ENCODE assay signal across 15 cellular contexts in genomic region chr2:121363632-121364420, GRCh38.
DNase-seq lines count a peak whose midpoint lies in the region; ATAC-seq, FAIRE-seq and TF ChIP-seq lines count a peak whose summit lies in the region.
"Had no signal": no experiment of that assay in that cellular context is flagged by ENCODE, and none has a peak within 500 bp of the region (broad histone marks: within the 10 kb centered on the region; RNA-seq: fewer than 3 reads in every experiment).

No MANE protein-coding gene starts in this region.

- H3K27me3 Mint-ChIP-seq in naive thymus-derived CD8-positive, alpha-beta T cell, result no peaks in the 10 kb centered on the region
- H3K27me3 Mint-ChIP-seq in natural killer cell (ENCODE audit: low read depth in 2 of 2), result no peaks in the 10 kb centered on the region
- H3K27me3 Mint-ChIP-seq: memory B cell had no signal

- H3K36me3 Mint-ChIP-seq in naive thymus-derived CD8-positive, alpha-beta T cell, result peaks cover 6 to 96% (median 24%) of the 10 kb centered on the region in 3 donors
- H3K36me3 Mint-ChIP-seq in natural killer cell, result peaks cover 32% of the 10 kb centered on the region

- H3K9me3 Mint-ChIP-seq in naive thymus-derived CD8-positive, alpha-beta T cell, result no peaks in the 10 kb centered on the region
- H3K9me3 Mint-ChIP-seq in natural killer cell, result no peaks in the 10 kb centered on the region
- H3K9me3 Mint-ChIP-seq: memory B cell had no signal

- DNase-seq in A172 (ENCODE audit: low spot score) (peak; percentile 71), MG63 (peak; percentile 90), endothelial cell of umbilical vein (ENCODE audit: low read depth, low spot score) (peak; percentile 29), right lobe of liver (no peak), natural killer cell (no peak), activated gamma-delta T cell (lab: John Stamatoyannopoulos, UW) (no peak)
- no peak for DNase-seq in naive thymus-derived CD8-positive, alpha-beta T cell
- DNase-seq: BE2C; effector memory CD4-positive, alpha-beta T cell; GOT3; NCI-H187 treated with DMSO at 0.1 percent for 48 hours; SJCRH30; stimulated activated CD4-positive, alpha-beta T cell treated with anti-CD3 and anti-CD28 coated beads, Interleukin-4, amount 100 ng/mL, for 1 hour had no signal

- H3K4me1 ChIP-seq in endothelial cell of umbilical vein (ENCODE audit: control insufficient read depth, extremely low read depth, insufficient read depth, low read length), result peaks cover 39% of the 10 kb centered on the region
- peaks cover 0 to 12% (median 0%) of the 10 kb centered on the region in 4 donors for H3K4me1 ChIP-seq in right lobe of liver
- H3K4me1 ChIP-seq: BE2C, SJCRH30 had no signal

- H3K4me2 ChIP-seq in endothelial cell of umbilical vein (ENCODE audit: insufficient read depth, low read length), result no peak overlapping the region

- H3K79me2 ChIP-seq in endothelial cell of umbilical vein (ENCODE audit: control insufficient read depth, insufficient read depth, low read length), result no peaks in the 10 kb centered on the region

- no peak overlapping the region for H3K9ac ChIP-seq in endothelial cell of umbilical vein (replicated peaks; ENCODE audit: extremely low read depth, insufficient read depth, low read length)

- BruUV-seq in endothelial cell of umbilical vein (replicated peaks; lab: Mats Ljungman, UMichigan), result no TSS peak

- no peak overlapping the region for H3K4me3 ChIP-seq in MG63
- H3K4me3 ChIP-seq in endothelial cell of umbilical vein (replicated peaks in 1 of 3; ENCODE audit: insufficient read depth in 1 of 3, low read depth in 1 of 3, low read length in 3 of 3), result no peak overlapping the region
- H3K4me3 ChIP-seq in right lobe of liver, result no peak overlapping the region
- H3K4me3 ChIP-seq: SJCRH30 had no signal

- no peaks in the 10 kb centered on the region for H3K9me1 ChIP-seq in endothelial cell of umbilical vein (replicated peaks; ENCODE audit: control insufficient read depth, extremely low read depth, insufficient read depth, low read length)

- H3K27ac Mint-ChIP-seq in naive thymus-derived CD8-positive, alpha-beta T cell, result peak overlapping the region in 2 of 10 donors; percentile 35 to 48
- peak overlapping the region in 1 of 2 donors; percentile 21 for H3K27ac Mint-ChIP-seq in natural killer cell
- H3K27ac Mint-ChIP-seq: memory B cell had no signal

- H3K27ac ChIP-seq in endothelial cell of umbilical vein (ENCODE audit: insufficient read depth, low read depth, low read length) (no peak overlapping the region), right lobe of liver (no peak overlapping the region)
- H3K27ac ChIP-seq: SJCRH30 had no signal

- H3K9me3 ChIP-seq in MG63 (no peaks in the 10 kb centered on the region), endothelial cell of umbilical vein (replicated peaks; ENCODE audit: control insufficient read depth, insufficient read depth, low read length) (no peaks in the 10 kb centered on the region), right lobe of liver (no peaks in the 10 kb centered on the region)
- H3K9me3 ChIP-seq: BE2C, SJCRH30 had no signal

- peaks cover 0 to 8% (median 0%) of the 10 kb centered on the region in 4 donors for H3K4me1 Mint-ChIP-seq in naive thymus-derived CD8-positive, alpha-beta T cell
- H3K4me1 Mint-ChIP-seq in natural killer cell, result peaks cover 5 to 11% of the 10 kb centered on the region in 2 donors
- H3K4me1 Mint-ChIP-seq: memory B cell had no signal

- peak; percentile 62 to 93 (median 82) for ATAC-seq in right lobe of liver
- ATAC-seq in HG03432 (IDR thresholded peaks at IDR 0.05; ENCODE audit: unreplicated experiment), result no peak
- ATAC-seq in naive thymus-derived CD8-positive, alpha-beta T cell, result no peak
- ATAC-seq in natural killer cell, result no peak

- TF ChIP-seq CTCF in endothelial cell of umbilical vein (IDR thresholded peaks at IDR 0.05; ENCODE audit: extremely low read depth in 1 of 2, insufficient read depth in 1 of 2, low read depth in 1 of 2, low read length in 2 of 2) (no peak), right lobe of liver (IDR thresholded peaks at IDR 0.05) (no peak), natural killer cell (IDR thresholded peaks at IDR 0.05) (no peak)

- H3K27me3 ChIP-seq in MG63, result no peaks in the 10 kb centered on the region
- H3K27me3 ChIP-seq in endothelial cell of umbilical vein (ENCODE audit: control insufficient read depth in 2 of 2, insufficient read depth in 2 of 2, low read length in 2 of 2), result no peaks in the 10 kb centered on the region
- H3K27me3 ChIP-seq in right lobe of liver, result no peaks in the 10 kb centered on the region
- H3K27me3 ChIP-seq: BE2C, SJCRH30 had no signal

- WGBS in right lobe of liver (ENCODE audit: insufficient coverage, low coverage, low lambda C conversion rate, missing lambda C conversion rate), result 43% methylated on average over 5 of the region's 5 CpGs

- no peaks in the 10 kb centered on the region for H4K20me1 ChIP-seq in endothelial cell of umbilical vein (replicated peaks; ENCODE audit: control insufficient read depth, extremely low read depth, insufficient read depth, low read length)

- POLR2A ChIA-PET in endothelial cell of umbilical vein (lab: Charles Lee), result no interaction called here
- POLR2A ChIA-PET in naive thymus-derived CD8-positive, alpha-beta T cell (lab: Charles Lee), result interaction anchor here (0.7 kb wide), 1 partner anchor 11 kb away, joined by 4 read pairs; no protein-coding TSS in a partner anchor

- dilution Hi-C loops in endothelial cell of umbilical vein (cut with MboI; ENCODE audit: extremely low pct_ligation_motif_present, low sequenced_read_pairs), result no loop called here

- H3K36me3 ChIP-seq in MG63 (peaks cover 40% of the 10 kb centered on the region), endothelial cell of umbilical vein (ENCODE audit: control insufficient read depth in 2 of 2, extremely low read depth in 1 of 2, insufficient read depth in 2 of 2, low read length in 2 of 2) (peaks cover 7 to 17% of the 10 kb centered on the region in 2 experiments), right lobe of liver (peaks cover 0 to 63% (median 25%) of the 10 kb centered on the region in 4 donors)
- H3K36me3 ChIP-seq: BE2C had no signal

- CTCF ChIA-PET in endothelial cell of umbilical vein (lab: Charles Lee), result interaction anchor here (1.0 kb wide), 1 partner anchor 39 kb away, joined by 3 read pairs; no protein-coding TSS in a partner anchor

- no peak overlapping the region for H2AFZ ChIP-seq in endothelial cell of umbilical vein (ENCODE audit: low read depth, low read length)

- H3K4me3 Mint-ChIP-seq in naive thymus-derived CD8-positive, alpha-beta T cell, result no peak overlapping the region
- no peak overlapping the region for H3K4me3 Mint-ChIP-seq in natural killer cell
- H3K4me3 Mint-ChIP-seq: memory B cell had no signal

- peak; percentile 67 for FAIRE-seq in endothelial cell of umbilical vein (lab: Jason Lieb, UNC)

- intact Hi-C loops in endothelial cell of umbilical vein (cut with micrococcal nuclease) (no loop called here), right lobe of liver (cut with DNase I) (no loop called here), natural killer cell (cut with micrococcal nuclease) (no loop called here)

- TF ChIP-seq POLR2A in endothelial cell of umbilical vein (IDR thresholded peaks at IDR 0.05; ENCODE audit: low read depth, low read length) (no peak), right lobe of liver (IDR thresholded peaks at IDR 0.05) (no peak)

TF ChIP-seq in endothelial cell of umbilical vein, 7 proteins besides CTCF, POLR2A, EP300 and RAD21:
- TF ChIP-seq, protein P1, sequence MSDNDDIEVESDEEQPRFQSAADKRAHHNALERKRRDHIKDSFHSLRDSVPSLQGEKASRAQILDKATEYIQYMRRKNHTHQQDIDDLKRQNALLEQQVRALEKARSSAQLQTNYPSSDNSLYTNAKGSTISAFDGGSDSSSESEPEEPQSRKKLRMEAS (IDR thresholded peaks at IDR 0.05; ENCODE audit: insufficient read depth, insufficient read length), result no peak
- TF ChIP-seq GATA2 (IDR thresholded peaks at IDR 0.05; ENCODE audit: insufficient read depth, insufficient read length, low read depth, low read length) (no peak), POLR2AphosphoS5 (IDR thresholded peaks at IDR 0.05; ENCODE audit: insufficient read depth, low read depth, low read length) (no peak), MYC (IDR thresholded peaks at IDR 0.05; ENCODE audit: low read depth, low read length) (no peak), JUN (IDR thresholded peaks at IDR 0.05; ENCODE audit: borderline replicate concordance, insufficient read depth, insufficient read length, low read depth) (no peak), FOS (IDR thresholded peaks at IDR 0.05; ENCODE audit: borderline replicate concordance, insufficient read depth, low read length) (no peak), EZH2 (IDR thresholded peaks at IDR 0.05; ENCODE audit: borderline replicate concordance, low read depth, low read length, severe bottlenecking) (no peak)

Comparison
In these comparisons a context has a peak if more than half of its experiments do, and no peak if none do; other contexts are left out.
1. DNase-seq: peak in A172 (single experiment), MG63 (single experiment) and endothelial cell of umbilical vein (single experiment); none in right lobe of liver (0 of 3), naive thymus-derived CD8-positive, alpha-beta T cell (0 of 10), natural killer cell (single experiment) and activated gamma-delta T cell (single experiment).
2. ATAC-seq: peak in right lobe of liver (4 of 4); none in HG03432 (single experiment), naive thymus-derived CD8-positive, alpha-beta T cell (0 of 2) and natural killer cell (0 of 3).